9 cellular contexts compared by ENCODE assay signal in genomic region chr2:170779304-170779703, GRCh38. TPM values are rescaled to one million over a fixed set of nuclear protein-coding genes. Genes with fewer than 3 reads are reported as not detected.
"Had no signal": no experiment of that assay in that cellular context is flagged by ENCODE, and none has a peak within 500 bp of the region (broad histone marks: within the 10 kb centered on the region; RNA-seq: fewer than 3 reads in every experiment).

No MANE protein-coding gene starts in this region.

- H3K9me3 Mint-ChIP-seq: HFFc6 had no signal

- H3K36me3 ChIP-seq: HAP-1 had no signal

- H3K4me1 Mint-ChIP-seq: IgD-negative memory B cell had no signal

- H3K27ac ChIP-seq: HL-60 had no signal

- H3K4me3 Mint-ChIP-seq: HFFc6, IgD-negative memory B cell had no signal

- ATAC-seq: HCT116 had no signal

- DNase-seq: GOT3, H7, HFFc6, KG1 had no signal

- H3K4me1 ChIP-seq: HAP-1 had no signal

- H3K27ac Mint-ChIP-seq: HFFc6 had no signal

- H3K9me3 ChIP-seq: HAP-1 had no signal

- H3K4me3 ChIP-seq: HAP-1 had no signal

RNA-seq across cellular contexts. Expression of gene ERICH2, which starts 9.1 kb away (rescaled TPM):
- total RNA-seq: H7, HFFc6, HT1080 had no signal
- polyA plus RNA-seq: IgD-negative memory B cell had no signal

RNA-seq across cellular contexts. Expression of gene GAD1, which starts 37.4 kb away (rescaled TPM):
- polyA plus RNA-seq: IgD-negative memory B cell had no signal
